8 cellular contexts compared by ENCODE assay signal in the genomic region with DNA sequence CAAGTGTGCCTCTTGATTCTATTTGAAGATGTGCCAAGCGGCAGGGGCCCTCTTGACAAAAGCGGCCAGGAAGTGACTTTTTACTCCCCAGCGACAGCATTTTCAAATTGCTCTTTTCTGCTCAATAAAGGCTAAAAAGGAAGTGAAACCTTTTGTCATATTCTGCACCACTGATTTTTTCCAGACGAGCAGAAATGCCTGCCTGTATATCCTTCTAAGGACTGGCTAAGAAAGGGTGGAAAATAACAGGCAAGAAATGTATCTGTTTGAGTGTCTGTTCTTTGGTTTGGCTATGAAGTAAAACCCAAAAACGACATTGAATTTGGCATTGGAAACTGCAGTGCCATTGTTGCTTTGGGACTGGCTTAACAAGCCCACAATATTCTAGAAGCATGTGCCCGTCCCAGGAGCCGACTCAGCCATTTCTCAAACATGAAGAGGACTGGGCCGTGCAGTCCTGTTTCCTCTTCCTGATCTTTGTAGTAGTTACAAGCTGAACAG. TPM values are rescaled to one million over a fixed set of nuclear protein-coding genes. Genes with fewer than 3 reads are reported as not detected.
DNase-seq lines count a peak whose midpoint lies in the region; ATAC-seq and TF ChIP-seq lines count a peak whose summit lies in the region.

No MANE protein-coding gene starts in this region.

- H3K4me3 ChIP-seq in GM12865 (ENCODE audit: low read depth, low read length) (peak overlapping the region; percentile 18; the same call in 1 of the 2 replicates), NB4 (ENCODE audit: low read depth, low read length) (peak overlapping the region; percentile 14)

- H3K9me3 Mint-ChIP-seq in chondrocyte (ENCODE audit: low read depth): peaks cover 2% of the 10 kb centered on the region

- TF ChIP-seq CTCF in GM12865 (IDR thresholded peaks at IDR 0.05; ENCODE audit: insufficient read depth, low read depth, low read length, missing control alignments): no peak
- no peak for TF ChIP-seq CTCF in NB4 (IDR thresholded peaks at IDR 0.05; ENCODE audit: low read depth, low read length)
- TF ChIP-seq CTCF in chondrocyte (IDR thresholded peaks at IDR 0.05): no peak

- no peak for TF ChIP-seq POLR2A in NB4 (IDR thresholded peaks at IDR 0.05; ENCODE audit: extremely low read depth, insufficient read length)

- ATAC-seq in GM21515 (IDR thresholded peaks at IDR 0.05; ENCODE audit: unreplicated experiment): peak; percentile 44
- ATAC-seq in stimulated activated naive CD8-positive, alpha-beta T cell treated with anti-CD3 and anti-CD28 coated beads, Interleukin-15, Interleukin-2, amounts not matched to agents 100 U/mL and 50 U/mL, for 24 hours: peak; percentile 63

- peaks cover 28% of the 10 kb centered on the region for H3K4me1 Mint-ChIP-seq in chondrocyte (ENCODE audit: low read depth)

- peak overlapping the region; percentile 8 for H3K27ac Mint-ChIP-seq in chondrocyte (ENCODE audit: unreplicated experiment)

- no peak overlapping the region for H3K4me3 Mint-ChIP-seq in chondrocyte (ENCODE audit: unreplicated experiment)

- DNase-seq in GM12865 (ENCODE audit: low read depth): peak; percentile 82
- peak; percentile 81 for DNase-seq in NB4 (ENCODE audit: low read depth)
- no peak for DNase-seq in chondrocyte (ENCODE audit: low spot score)
- DNase-seq in stimulated activated naive CD8-positive, alpha-beta T cell treated with anti-CD3 and anti-CD28 coated beads, Interleukin-15, Interleukin-2, amounts not matched to agents 100 U/mL and 50 U/mL, for 24 hours: peak; percentile 27
- DNase-seq in D341Med (ENCODE audit: low spot score): no peak
- DNase-seq in SW480 (ENCODE audit: low spot score): no peak
- DNase-seq in H4 (ENCODE audit: low spot score): no peak

- H3K36me3 Mint-ChIP-seq in chondrocyte (ENCODE audit: low read depth): no peaks in the 10 kb centered on the region

- no peaks in the 10 kb centered on the region for H3K27me3 Mint-ChIP-seq in chondrocyte (ENCODE audit: low read depth)

RNA-seq across cellular contexts. Expression of a gene that starts 25.5 kb away (rescaled TPM):
- total RNA-seq in chondrocyte: 1,769 to 3,180 TPM (median 3,093 TPM) in 3 replicates
- total RNA-seq in H4 (2014; rRNA removed; shearing (Covaris generic)): 6,124 and 7,364 TPM in 2 replicates

RNA-seq across cellular contexts. Expression of a gene that starts 44.1 kb away (rescaled TPM):
- total RNA-seq in chondrocyte: not detected in 3 replicates
- total RNA-seq in H4 (2014; rRNA removed; shearing (Covaris generic)): not detected in 2 replicates

Comparison
In these comparisons a context has a peak if more than half of its experiments do, and no peak if none do; other contexts are left out.
1. DNase-seq: peak in GM12865 (single experiment), NB4 (single experiment) and stimulated activated naive CD8-positive, alpha-beta T cell treated with anti-CD3 and anti-CD28 coated beads, Interleukin-15, Interleukin-2, amounts not matched to agents 100 U/mL and 50 U/mL, for 24 hours (single experiment); none in chondrocyte (single experiment), D341Med (single experiment), SW480 (single experiment) and H4 (single experiment).